Comparison of ENCODE assay signal across 8 cellular contexts in genomic region chr3:134754768-134755559, GRCh38. TPM values are rescaled to one million over a fixed set of nuclear protein-coding genes. Genes with fewer than 3 reads are reported as not detected.
DNase-seq lines count a peak whose midpoint lies in the region; ATAC-seq and TF ChIP-seq lines count a peak whose summit lies in the region.

No MANE protein-coding gene starts in this region.

- in situ Hi-C loops in GM13976 (cut with MboI; ENCODE audit: low sequenced_read_pairs, unreplicated experiment) = no loop called here

- TF ChIP-seq CTCF in GM13976 (IDR thresholded peaks at IDR 0.05; ENCODE audit: borderline replicate concordance, control extremely low read depth, extremely low read depth, insufficient read depth, missing control alignments) = peak; percentile 63

- ATAC-seq in HG03025 (IDR thresholded peaks at IDR 0.05; ENCODE audit: low FRiP score, unreplicated experiment) = peak; percentile 55

- DNase-seq in AG20443 (ENCODE audit: low spot score) = peak; percentile 85
- DNase-seq in GM13976 (ENCODE audit: low spot score) = peak; percentile 66
- peak; percentile 57 for DNase-seq in OCI-M1 (lab: John Stamatoyannopoulos, UW)
- DNase-seq in dermis blood vessel endothelial cell = peak; percentile 67
- DNase-seq in myocyte (ENCODE audit: low read depth) = peak; percentile 60
- no peak for DNase-seq in inferior parietal cortex (ENCODE audit: extremely low spot score)
- no peak for DNase-seq in NCI-H2081 treated with DMSO at 0.1 percent for 48 hours (lab: John Stamatoyannopoulos, UW)

RNA-seq across cellular contexts. Expression of gene EPHB1, which starts 40.1 kb away (rescaled TPM):
- total RNA-seq in dermis blood vessel endothelial cell = 2.4 and 6.5 TPM in 2 replicates
- 0.36 and 0.86 TPM in 2 replicates for total RNA-seq in myocyte
- polyA plus RNA-seq in myocyte (2012) = 0.43 TPM

Comparison
In these comparisons a context has a peak if more than half of its experiments do, and no peak if none do; other contexts are left out.
1. DNase-seq: peak in AG20443 (single experiment), GM13976 (single experiment), OCI-M1 (single experiment), dermis blood vessel endothelial cell (single experiment) and myocyte (single experiment); none in inferior parietal cortex (single experiment) and NCI-H2081 treated with DMSO at 0.1 percent for 48 hours (single experiment).